Comparison of ENCODE assay signal across 1 cellular context in the genomic region with DNA sequence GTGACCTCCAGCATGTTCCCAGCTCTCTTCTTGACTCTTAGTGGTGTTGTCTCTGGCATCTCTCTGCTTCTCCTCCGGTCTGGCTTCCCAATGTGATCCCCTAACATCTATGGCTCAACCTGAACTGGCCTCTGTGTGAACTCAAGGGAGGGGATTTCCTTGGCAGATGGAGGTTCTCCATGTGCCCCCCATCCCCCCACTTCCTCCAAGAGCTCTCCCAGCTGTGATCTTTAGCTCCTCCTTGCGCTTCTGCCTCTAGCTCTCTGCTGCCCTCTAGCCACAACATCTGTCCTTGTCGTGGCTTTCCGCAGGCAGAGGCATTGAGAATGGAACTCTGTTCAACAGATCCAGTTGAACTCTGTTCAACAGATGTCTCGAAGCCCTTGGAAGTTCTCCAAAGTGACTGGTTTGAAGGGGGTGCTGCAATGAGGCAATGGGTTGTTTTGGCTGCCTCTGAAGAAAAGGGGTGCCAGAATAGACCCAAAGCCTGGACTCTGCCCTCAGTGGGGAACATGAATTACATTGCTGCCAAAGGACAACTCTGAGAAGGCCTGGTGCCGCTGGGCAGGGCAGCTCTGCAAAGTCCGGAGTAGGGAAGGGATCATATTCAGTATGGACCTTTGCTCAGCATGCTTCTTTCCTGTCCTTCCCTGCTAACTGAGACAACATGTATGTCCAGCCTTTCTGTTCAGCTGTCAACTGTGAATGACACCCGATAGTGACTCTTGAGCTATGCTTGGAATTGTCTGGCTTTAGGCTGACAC.
A peak's percentile ranks its signal among the peaks of the same experiment; 100 is the strongest.
TF ChIP-seq lines count a peak whose summit lies in the region.

No MANE protein-coding gene starts in this region.

TF ChIP-seq in HepG2, 621 proteins besides CTCF, POLR2A, EP300 and RAD21 (continued from another document and continues in another):
- TF ChIP-seq, protein P1, sequence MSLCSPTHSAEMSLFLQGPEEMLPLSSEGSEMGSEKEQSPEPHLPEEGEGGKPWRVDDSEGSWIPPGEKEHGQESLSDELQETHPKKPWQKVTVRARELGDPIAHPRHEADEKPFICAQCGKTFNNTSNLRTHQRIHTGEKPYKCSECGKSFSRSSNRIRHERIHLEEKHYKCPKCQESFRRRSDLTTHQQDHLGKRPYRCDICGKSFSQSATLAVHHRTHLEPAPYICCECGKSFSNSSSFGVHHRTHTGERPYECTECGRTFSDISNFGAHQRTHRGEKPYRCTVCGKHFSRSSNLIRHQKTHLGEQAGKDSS (CRISPR knock-in tag; IDR thresholded peaks at IDR 0.05; ENCODE audit: borderline replicate concordance, low read depth): no peak; the same call in 1 of the 2 replicates
- TF ChIP-seq, protein P2, sequence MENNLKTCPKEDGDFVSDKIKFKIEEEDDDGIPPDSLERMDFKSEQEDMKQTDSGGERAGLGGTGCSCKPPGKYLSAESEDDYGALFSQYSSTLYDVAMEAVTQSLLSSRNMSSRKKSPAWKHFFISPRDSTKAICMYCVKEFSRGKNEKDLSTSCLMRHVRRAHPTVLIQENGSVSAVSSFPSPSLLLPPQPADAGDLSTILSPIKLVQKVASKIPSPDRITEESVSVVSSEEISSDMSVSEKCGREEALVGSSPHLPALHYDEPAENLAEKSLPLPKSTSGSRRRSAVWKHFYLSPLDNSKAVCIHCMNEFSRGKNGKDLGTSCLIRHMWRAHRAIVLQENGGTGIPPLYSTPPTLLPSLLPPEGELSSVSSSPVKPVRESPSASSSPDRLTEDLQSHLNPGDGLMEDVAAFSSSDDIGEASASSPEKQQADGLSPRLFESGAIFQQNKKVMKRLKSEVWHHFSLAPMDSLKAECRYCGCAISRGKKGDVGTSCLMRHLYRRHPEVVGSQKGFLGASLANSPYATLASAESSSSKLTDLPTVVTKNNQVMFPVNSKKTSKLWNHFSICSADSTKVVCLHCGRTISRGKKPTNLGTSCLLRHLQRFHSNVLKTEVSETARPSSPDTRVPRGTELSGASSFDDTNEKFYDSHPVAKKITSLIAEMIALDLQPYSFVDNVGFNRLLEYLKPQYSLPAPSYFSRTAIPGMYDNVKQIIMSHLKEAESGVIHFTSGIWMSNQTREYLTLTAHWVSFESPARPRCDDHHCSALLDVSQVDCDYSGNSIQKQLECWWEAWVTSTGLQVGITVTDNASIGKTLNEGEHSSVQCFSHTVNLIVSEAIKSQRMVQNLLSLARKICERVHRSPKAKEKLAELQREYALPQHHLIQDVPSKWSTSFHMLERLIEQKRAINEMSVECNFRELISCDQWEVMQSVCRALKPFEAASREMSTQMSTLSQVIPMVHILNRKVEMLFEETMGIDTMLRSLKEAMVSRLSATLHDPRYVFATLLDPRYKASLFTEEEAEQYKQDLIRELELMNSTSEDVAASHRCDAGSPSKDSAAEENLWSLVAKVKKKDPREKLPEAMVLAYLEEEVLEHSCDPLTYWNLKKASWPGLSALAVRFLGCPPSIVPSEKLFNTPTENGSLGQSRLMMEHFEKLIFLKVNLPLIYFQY (CRISPR knock-in tag; IDR thresholded peaks at IDR 0.05; ENCODE audit: borderline replicate concordance): peak; percentile 44; the same call in 1 of the 2 replicates
- TF ChIP-seq FOXA1 (IDR thresholded peaks at IDR 0.05) (no peak), FOXA1 (CRISPR knock-in tag; IDR thresholded peaks at IDR 0.05) (peak; percentile 10; the same call in 1 of the 2 replicates), ZNF501 (CRISPR knock-in tag; IDR thresholded peaks at IDR 0.05) (no peak), SNAI1 (CRISPR knock-in tag; IDR thresholded peaks at IDR 0.05; ENCODE audit: borderline replicate concordance) (no peak), EED (CRISPR knock-in tag; IDR thresholded peaks at IDR 0.05) (no peak), RARG (CRISPR knock-in tag; IDR thresholded peaks at IDR 0.05; ENCODE audit: low read depth) (no peak), PHF20 (CRISPR knock-in tag; IDR thresholded peaks at IDR 0.05) (no peak), SAP130 (CRISPR knock-in tag; IDR thresholded peaks at IDR 0.05; ENCODE audit: low read depth) (peak; percentile 76), PTBP1 (IDR thresholded peaks at IDR 0.05; ENCODE audit: low read depth, low read length, poor library complexity, severe bottlenecking) (no peak), NR2F6 (IDR thresholded peaks at IDR 0.05) (peak; percentile 79), NR2F6 (CRISPR knock-in tag; IDR thresholded peaks at IDR 0.05) (peak; percentile 68; the same call in 1 of the 2 replicates), BHLHE40 (IDR thresholded peaks at IDR 0.05; ENCODE audit: low read length) (no peak), ZNF326 (CRISPR knock-in tag; IDR thresholded peaks at IDR 0.05; ENCODE audit: borderline replicate concordance) (no peak), SRY (CRISPR knock-in tag; IDR thresholded peaks at IDR 0.05) (no peak), MXI1 (IDR thresholded peaks at IDR 0.05; ENCODE audit: borderline replicate concordance, low read depth, low read length) (no peak; the same call in 2 of the 3 replicates), GPN1 (CRISPR knock-in tag; IDR thresholded peaks at IDR 0.05; ENCODE audit: borderline replicate concordance) (no peak), HNRNPL (IDR thresholded peaks at IDR 0.05; ENCODE audit: low read depth, low read length) (no peak), ZBTB7B (CRISPR knock-in tag; IDR thresholded peaks at IDR 0.05) (no peak; the same call in 1 of the 2 replicates), ZNF224 (CRISPR knock-in tag; IDR thresholded peaks at IDR 0.05) (no peak), ZNF207 (IDR thresholded peaks at IDR 0.05; ENCODE audit: borderline replicate concordance) (no peak), PITX1 (CRISPR knock-in tag; IDR thresholded peaks at IDR 0.05) (0 out of 2 replicates have a peak, but pooled peaks have one; percentile 36), GATAD1 (CRISPR knock-in tag; IDR thresholded peaks at IDR 0.05) (no peak), PAF1 (CRISPR knock-in tag; IDR thresholded peaks at IDR 0.05) (no peak), ZMYM2 (CRISPR knock-in tag; IDR thresholded peaks at IDR 0.05) (no peak), ZNF562 (CRISPR knock-in tag; IDR thresholded peaks at IDR 0.05; ENCODE audit: borderline replicate concordance) (no peak), ZSCAN9 (CRISPR knock-in tag; IDR thresholded peaks at IDR 0.05; ENCODE audit: borderline replicate concordance) (no peak), SETDB1 (CRISPR knock-in tag; IDR thresholded peaks at IDR 0.05; ENCODE audit: borderline replicate concordance) (no peak), HNRNPLL (IDR thresholded peaks at IDR 0.05; ENCODE audit: low read depth, low read length, poor library complexity, severe bottlenecking) (no peak)
- TF ChIP-seq, protein P3, sequence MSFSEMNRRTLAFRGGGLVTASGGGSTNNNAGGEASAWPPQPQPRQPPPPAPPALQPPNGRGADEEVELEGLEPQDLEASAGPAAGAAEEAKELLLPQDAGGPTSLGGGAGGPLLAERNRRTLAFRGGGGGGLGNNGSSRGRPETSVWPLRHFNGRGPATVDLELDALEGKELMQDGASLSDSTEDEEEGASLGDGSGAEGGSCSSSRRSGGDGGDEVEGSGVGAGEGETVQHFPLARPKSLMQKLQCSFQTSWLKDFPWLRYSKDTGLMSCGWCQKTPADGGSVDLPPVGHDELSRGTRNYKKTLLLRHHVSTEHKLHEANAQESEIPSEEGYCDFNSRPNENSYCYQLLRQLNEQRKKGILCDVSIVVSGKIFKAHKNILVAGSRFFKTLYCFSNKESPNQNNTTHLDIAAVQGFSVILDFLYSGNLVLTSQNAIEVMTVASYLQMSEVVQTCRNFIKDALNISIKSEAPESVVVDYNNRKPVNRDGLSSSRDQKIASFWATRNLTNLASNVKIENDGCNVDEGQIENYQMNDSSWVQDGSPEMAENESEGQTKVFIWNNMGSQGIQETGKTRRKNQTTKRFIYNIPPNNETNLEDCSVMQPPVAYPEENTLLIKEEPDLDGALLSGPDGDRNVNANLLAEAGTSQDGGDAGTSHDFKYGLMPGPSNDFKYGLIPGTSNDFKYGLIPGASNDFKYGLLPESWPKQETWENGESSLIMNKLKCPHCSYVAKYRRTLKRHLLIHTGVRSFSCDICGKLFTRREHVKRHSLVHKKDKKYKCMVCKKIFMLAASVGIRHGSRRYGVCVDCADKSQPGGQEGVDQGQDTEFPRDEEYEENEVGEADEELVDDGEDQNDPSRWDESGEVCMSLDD (CRISPR knock-in tag; IDR thresholded peaks at IDR 0.05; ENCODE audit: borderline replicate concordance): no peak
- TF ChIP-seq, protein P4, sequence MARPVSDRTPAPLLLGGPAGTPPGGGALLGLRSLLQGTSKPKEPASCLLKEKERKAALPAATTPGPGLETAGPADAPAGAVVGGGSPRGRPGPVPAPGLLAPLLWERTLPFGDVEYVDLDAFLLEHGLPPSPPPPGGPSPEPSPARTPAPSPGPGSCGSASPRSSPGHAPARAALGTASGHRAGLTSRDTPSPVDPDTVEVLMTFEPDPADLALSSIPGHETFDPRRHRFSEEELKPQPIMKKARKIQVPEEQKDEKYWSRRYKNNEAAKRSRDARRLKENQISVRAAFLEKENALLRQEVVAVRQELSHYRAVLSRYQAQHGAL (CRISPR knock-in tag; IDR thresholded peaks at IDR 0.05; ENCODE audit: not compliant biosample characterization): peak; percentile 51
- TF ChIP-seq, protein P5, sequence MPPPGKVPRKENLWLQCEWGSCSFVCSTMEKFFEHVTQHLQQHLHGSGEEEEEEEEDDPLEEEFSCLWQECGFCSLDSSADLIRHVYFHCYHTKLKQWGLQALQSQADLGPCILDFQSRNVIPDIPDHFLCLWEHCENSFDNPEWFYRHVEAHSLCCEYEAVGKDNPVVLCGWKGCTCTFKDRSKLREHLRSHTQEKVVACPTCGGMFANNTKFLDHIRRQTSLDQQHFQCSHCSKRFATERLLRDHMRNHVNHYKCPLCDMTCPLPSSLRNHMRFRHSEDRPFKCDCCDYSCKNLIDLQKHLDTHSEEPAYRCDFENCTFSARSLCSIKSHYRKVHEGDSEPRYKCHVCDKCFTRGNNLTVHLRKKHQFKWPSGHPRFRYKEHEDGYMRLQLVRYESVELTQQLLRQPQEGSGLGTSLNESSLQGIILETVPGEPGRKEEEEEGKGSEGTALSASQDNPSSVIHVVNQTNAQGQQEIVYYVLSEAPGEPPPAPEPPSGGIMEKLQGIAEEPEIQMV (CRISPR knock-in tag; IDR thresholded peaks at IDR 0.05; ENCODE audit: low read depth): no peak; the same call in 1 of the 2 replicates
- TF ChIP-seq, protein P6, sequence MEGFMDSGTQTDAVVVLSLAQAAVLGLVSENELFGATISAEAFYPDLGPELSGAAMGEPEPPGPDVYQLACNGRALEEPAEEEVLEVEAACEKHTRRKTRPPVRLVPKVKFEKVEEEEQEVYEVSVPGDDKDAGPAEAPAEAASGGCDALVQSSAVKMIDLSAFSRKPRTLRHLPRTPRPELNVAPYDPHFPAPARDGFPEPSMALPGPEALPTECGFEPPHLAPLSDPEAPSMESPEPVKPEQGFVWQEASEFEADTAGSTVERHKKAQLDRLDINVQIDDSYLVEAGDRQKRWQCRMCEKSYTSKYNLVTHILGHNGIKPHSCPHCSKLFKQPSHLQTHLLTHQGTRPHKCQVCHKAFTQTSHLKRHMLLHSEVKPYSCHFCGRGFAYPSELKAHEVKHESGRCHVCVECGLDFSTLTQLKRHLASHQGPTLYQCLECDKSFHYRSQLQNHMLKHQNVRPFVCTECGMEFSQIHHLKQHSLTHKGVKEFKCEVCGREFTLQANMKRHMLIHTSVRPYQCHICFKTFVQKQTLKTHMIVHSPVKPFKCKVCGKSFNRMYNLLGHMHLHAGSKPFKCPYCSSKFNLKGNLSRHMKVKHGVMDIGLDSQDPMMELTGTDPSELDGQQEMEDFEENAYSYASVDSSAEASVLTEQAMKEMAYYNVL (CRISPR knock-in tag; IDR thresholded peaks at IDR 0.05; ENCODE audit: borderline replicate concordance): no peak
- TF ChIP-seq, protein P7, sequence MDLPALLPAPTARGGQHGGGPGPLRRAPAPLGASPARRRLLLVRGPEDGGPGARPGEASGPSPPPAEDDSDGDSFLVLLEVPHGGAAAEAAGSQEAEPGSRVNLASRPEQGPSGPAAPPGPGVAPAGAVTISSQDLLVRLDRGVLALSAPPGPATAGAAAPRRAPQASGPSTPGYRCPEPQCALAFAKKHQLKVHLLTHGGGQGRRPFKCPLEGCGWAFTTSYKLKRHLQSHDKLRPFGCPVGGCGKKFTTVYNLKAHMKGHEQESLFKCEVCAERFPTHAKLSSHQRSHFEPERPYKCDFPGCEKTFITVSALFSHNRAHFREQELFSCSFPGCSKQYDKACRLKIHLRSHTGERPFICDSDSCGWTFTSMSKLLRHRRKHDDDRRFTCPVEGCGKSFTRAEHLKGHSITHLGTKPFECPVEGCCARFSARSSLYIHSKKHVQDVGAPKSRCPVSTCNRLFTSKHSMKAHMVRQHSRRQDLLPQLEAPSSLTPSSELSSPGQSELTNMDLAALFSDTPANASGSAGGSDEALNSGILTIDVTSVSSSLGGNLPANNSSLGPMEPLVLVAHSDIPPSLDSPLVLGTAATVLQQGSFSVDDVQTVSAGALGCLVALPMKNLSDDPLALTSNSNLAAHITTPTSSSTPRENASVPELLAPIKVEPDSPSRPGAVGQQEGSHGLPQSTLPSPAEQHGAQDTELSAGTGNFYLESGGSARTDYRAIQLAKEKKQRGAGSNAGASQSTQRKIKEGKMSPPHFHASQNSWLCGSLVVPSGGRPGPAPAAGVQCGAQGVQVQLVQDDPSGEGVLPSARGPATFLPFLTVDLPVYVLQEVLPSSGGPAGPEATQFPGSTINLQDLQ (CRISPR knock-in tag; IDR thresholded peaks at IDR 0.05): no peak
- TF ChIP-seq, protein P8, sequence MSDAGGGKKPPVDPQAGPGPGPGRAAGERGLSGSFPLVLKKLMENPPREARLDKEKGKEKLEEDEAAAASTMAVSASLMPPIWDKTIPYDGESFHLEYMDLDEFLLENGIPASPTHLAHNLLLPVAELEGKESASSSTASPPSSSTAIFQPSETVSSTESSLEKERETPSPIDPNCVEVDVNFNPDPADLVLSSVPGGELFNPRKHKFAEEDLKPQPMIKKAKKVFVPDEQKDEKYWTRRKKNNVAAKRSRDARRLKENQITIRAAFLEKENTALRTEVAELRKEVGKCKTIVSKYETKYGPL (CRISPR knock-in tag; IDR thresholded peaks at IDR 0.05): no peak
- TF ChIP-seq, protein P9, sequence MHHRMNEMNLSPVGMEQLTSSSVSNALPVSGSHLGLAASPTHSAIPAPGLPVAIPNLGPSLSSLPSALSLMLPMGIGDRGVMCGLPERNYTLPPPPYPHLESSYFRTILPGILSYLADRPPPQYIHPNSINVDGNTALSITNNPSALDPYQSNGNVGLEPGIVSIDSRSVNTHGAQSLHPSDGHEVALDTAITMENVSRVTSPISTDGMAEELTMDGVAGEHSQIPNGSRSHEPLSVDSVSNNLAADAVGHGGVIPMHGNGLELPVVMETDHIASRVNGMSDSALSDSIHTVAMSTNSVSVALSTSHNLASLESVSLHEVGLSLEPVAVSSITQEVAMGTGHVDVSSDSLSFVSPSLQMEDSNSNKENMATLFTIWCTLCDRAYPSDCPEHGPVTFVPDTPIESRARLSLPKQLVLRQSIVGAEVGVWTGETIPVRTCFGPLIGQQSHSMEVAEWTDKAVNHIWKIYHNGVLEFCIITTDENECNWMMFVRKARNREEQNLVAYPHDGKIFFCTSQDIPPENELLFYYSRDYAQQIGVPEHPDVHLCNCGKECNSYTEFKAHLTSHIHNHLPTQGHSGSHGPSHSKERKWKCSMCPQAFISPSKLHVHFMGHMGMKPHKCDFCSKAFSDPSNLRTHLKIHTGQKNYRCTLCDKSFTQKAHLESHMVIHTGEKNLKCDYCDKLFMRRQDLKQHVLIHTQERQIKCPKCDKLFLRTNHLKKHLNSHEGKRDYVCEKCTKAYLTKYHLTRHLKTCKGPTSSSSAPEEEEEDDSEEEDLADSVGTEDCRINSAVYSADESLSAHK (CRISPR knock-in tag; IDR thresholded peaks at IDR 0.05; ENCODE audit: borderline replicate concordance): no peak
